Comparison of ENCODE assay signal across 1 cellular context in the genomic region with DNA sequence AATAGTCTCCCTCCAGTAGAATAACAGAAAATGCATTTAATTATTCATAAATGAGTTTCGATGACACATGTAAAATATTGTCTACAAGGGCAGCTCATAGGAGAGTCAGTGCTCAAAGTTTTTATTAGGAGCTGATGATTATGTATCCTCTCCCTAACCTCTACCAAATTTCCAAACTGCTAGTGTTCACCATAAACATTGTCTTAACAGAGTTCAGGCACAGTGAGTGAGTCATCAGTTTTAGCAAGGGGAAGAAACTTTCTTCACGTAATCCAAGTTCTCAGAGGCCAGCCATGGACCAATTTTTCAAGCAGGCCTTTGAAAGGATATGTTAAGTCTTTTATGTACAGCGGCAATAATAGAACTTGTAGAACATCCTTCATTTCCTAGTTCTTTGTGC.
TF ChIP-seq lines count a peak whose summit lies in the region.

No MANE protein-coding gene starts in this region.

TF ChIP-seq in GM23338, 12 proteins besides CTCF, POLR2A, EP300 and RAD21 (continued from another document):
- TF ChIP-seq, protein P1, sequence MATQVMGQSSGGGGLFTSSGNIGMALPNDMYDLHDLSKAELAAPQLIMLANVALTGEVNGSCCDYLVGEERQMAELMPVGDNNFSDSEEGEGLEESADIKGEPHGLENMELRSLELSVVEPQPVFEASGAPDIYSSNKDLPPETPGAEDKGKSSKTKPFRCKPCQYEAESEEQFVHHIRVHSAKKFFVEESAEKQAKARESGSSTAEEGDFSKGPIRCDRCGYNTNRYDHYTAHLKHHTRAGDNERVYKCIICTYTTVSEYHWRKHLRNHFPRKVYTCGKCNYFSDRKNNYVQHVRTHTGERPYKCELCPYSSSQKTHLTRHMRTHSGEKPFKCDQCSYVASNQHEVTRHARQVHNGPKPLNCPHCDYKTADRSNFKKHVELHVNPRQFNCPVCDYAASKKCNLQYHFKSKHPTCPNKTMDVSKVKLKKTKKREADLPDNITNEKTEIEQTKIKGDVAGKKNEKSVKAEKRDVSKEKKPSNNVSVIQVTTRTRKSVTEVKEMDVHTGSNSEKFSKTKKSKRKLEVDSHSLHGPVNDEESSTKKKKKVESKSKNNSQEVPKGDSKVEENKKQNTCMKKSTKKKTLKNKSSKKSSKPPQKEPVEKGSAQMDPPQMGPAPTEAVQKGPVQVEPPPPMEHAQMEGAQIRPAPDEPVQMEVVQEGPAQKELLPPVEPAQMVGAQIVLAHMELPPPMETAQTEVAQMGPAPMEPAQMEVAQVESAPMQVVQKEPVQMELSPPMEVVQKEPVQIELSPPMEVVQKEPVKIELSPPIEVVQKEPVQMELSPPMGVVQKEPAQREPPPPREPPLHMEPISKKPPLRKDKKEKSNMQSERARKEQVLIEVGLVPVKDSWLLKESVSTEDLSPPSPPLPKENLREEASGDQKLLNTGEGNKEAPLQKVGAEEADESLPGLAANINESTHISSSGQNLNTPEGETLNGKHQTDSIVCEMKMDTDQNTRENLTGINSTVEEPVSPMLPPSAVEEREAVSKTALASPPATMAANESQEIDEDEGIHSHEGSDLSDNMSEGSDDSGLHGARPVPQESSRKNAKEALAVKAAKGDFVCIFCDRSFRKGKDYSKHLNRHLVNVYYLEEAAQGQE (IDR thresholded peaks at IDR 0.05; ENCODE audit: unreplicated experiment) = no peak
- TF ChIP-seq JUNB (IDR thresholded peaks at IDR 0.05; ENCODE audit: unreplicated experiment) (no peak), ZNF331 (CRISPR knock-in tag; IDR thresholded peaks at IDR 0.05; ENCODE audit: low read depth) (no peak), EZH2 (IDR thresholded peaks at IDR 0.05; ENCODE audit: low read depth, unreplicated experiment) (no peak), CREB1 (CRISPR knock-in tag; IDR thresholded peaks at IDR 0.05; ENCODE audit: low read depth) (no peak), ZNF114 (CRISPR knock-in tag; IDR thresholded peaks at IDR 0.05) (no peak), POLR2AphosphoS5 (IDR thresholded peaks at IDR 0.05; ENCODE audit: low read depth) (no peak), STAT1 (IDR thresholded peaks at IDR 0.05; ENCODE audit: unreplicated experiment) (no peak)
- TF ChIP-seq, protein P2, sequence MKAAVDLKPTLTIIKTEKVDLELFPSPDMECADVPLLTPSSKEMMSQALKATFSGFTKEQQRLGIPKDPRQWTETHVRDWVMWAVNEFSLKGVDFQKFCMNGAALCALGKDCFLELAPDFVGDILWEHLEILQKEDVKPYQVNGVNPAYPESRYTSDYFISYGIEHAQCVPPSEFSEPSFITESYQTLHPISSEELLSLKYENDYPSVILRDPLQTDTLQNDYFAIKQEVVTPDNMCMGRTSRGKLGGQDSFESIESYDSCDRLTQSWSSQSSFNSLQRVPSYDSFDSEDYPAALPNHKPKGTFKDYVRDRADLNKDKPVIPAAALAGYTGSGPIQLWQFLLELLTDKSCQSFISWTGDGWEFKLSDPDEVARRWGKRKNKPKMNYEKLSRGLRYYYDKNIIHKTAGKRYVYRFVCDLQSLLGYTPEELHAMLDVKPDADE (IDR thresholded peaks at IDR 0.05) = no peak
